ENCODE assay signal across 1 cellular context in genomic region chr3:15063238-15063637, GRCh38.
TF ChIP-seq lines count a peak whose summit lies in the region.

No MANE protein-coding gene starts in this region.

TF ChIP-seq in WTC11, 78 proteins besides CTCF, POLR2A, EP300 and RAD21 (continued from another document):
- TF ChIP-seq PRDM15 (CRISPR knock-in tag; IDR thresholded peaks at IDR 0.05) = no peak
- TF ChIP-seq JUN (CRISPR knock-in tag; IDR thresholded peaks at IDR 0.05) = no peak
- TF ChIP-seq CDX4 (CRISPR knock-in tag; IDR thresholded peaks at IDR 0.05; ENCODE audit: borderline replicate concordance) = no peak
- TF ChIP-seq HMGA2 (CRISPR knock-in tag; IDR thresholded peaks at IDR 0.05) = no peak
- no peak for TF ChIP-seq ZNF281 (CRISPR knock-in tag; IDR thresholded peaks at IDR 0.05)
- no peak for TF ChIP-seq TEAD4 (CRISPR knock-in tag; IDR thresholded peaks at IDR 0.05)
- TF ChIP-seq MXD4 (CRISPR knock-in tag; IDR thresholded peaks at IDR 0.05; ENCODE audit: borderline replicate concordance) = no peak
TF ChIP-seq in WTC11: peak in this region for 0.
